In the genomic region with DNA sequence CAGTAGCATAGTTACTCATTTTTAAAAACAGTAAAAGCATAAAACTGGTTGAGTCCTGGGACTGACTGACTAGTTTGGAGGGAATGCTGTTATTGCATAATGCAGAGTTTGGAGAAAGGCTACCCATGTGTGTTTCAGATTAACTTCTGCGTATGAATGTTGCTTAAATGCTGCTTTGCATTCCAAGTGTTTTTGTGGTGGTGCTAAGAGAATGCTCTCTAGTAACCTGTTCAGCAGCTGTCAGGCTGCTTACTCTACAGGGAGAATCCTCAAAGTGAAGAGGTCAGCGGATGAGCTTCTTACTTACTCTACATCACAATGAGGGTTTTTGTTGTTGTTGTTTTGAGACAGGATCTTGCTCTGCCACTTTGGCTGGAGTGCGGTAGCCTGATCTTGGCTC, we compare ENCODE assay signal across 11 cellular contexts. TPM values are rescaled to one million over a fixed set of nuclear protein-coding genes. Genes with fewer than 3 reads are reported as not detected.
DNase-seq lines count a peak whose midpoint lies in the region; ATAC-seq and TF ChIP-seq lines count a peak whose summit lies in the region.
"Had no signal": no experiment of that assay in that cellular context is flagged by ENCODE, and none has a peak within 500 bp of the region (broad histone marks: within the 10 kb centered on the region; RNA-seq: fewer than 3 reads in every experiment).

No MANE protein-coding gene starts in this region.

- H3K4me1 ChIP-seq in adipocyte (ENCODE audit: control insufficient read depth, insufficient read depth, low read length) (peaks cover 52% of the 10 kb centered on the region), right cardiac atrium (ENCODE audit: control insufficient read depth, insufficient read depth, low read length) (peaks cover 17% of the 10 kb centered on the region)

- H3K27ac ChIP-seq in right cardiac atrium (ENCODE audit: low read length) (peak overlapping the region; percentile 48), WERI-Rb-1 (no peak overlapping the region)
- H3K27ac ChIP-seq: cardiac muscle cell had no signal

- 56% methylated on average over 3 of the region's 3 CpGs for WGBS in right cardiac atrium

- intact Hi-C loops in right cardiac atrium (cut with DNase I), result no loop called here

- no peak for ATAC-seq in activated CD8-positive, alpha-beta memory T cell treated with anti-CD3 and anti-CD28 coated beads, Interleukin-2, amount 10 ng/mL, durations not matched to agents 7 days and 5 days
- peak in 1 of 2 donors; percentile 4 for ATAC-seq in right cardiac atrium
- no peak for ATAC-seq in GM21515 (IDR thresholded peaks at IDR 0.05; ENCODE audit: unreplicated experiment)
- ATAC-seq: activated CD4-positive, CD25-positive, alpha-beta regulatory T cell treated with anti-CD3 and anti-CD28 coated beads, Interleukin-2, amount 50 U/mL, for 24 hours; left colon had no signal

- H3K4me1 Mint-ChIP-seq in activated CD8-positive, alpha-beta memory T cell treated with anti-CD3 and anti-CD28 coated beads, Interleukin-2, amount 10 ng/mL, durations not matched to agents 7 days and 5 days, result peaks cover 60% of the 10 kb centered on the region

- peak overlapping the region; percentile 9 for H3K27ac Mint-ChIP-seq in activated CD8-positive, alpha-beta memory T cell treated with anti-CD3 and anti-CD28 coated beads, Interleukin-2, amount 10 ng/mL, durations not matched to agents 7 days and 5 days

- H3K36me3 ChIP-seq in adipocyte (ENCODE audit: control insufficient read depth, insufficient read depth, low read length, severe bottlenecking) (peaks cover 31% of the 10 kb centered on the region), WERI-Rb-1 (peaks cover 53% of the 10 kb centered on the region)

- H3K4me3 Mint-ChIP-seq in activated CD8-positive, alpha-beta memory T cell treated with anti-CD3 and anti-CD28 coated beads, Interleukin-2, amount 10 ng/mL, durations not matched to agents 7 days and 5 days, result no peak overlapping the region

- peaks cover 43% of the 10 kb centered on the region for H3K36me3 Mint-ChIP-seq in activated CD8-positive, alpha-beta memory T cell treated with anti-CD3 and anti-CD28 coated beads, Interleukin-2, amount 10 ng/mL, durations not matched to agents 7 days and 5 days

- no peaks in the 10 kb centered on the region for H3K9me3 Mint-ChIP-seq in activated CD8-positive, alpha-beta memory T cell treated with anti-CD3 and anti-CD28 coated beads, Interleukin-2, amount 10 ng/mL, durations not matched to agents 7 days and 5 days (ENCODE audit: low read depth)

- H3K4me3 ChIP-seq in adipocyte (ENCODE audit: low read length), result peak overlapping the region; percentile 23
- H3K4me3 ChIP-seq in right cardiac atrium (ENCODE audit: low read length), result no peak overlapping the region
- no peak overlapping the region for H3K4me3 ChIP-seq in WERI-Rb-1 (ENCODE audit: low read depth, low read length)
- H3K4me3 ChIP-seq: cardiac muscle cell had no signal

- H3K27me3 Mint-ChIP-seq in activated CD8-positive, alpha-beta memory T cell treated with anti-CD3 and anti-CD28 coated beads, Interleukin-2, amount 10 ng/mL, durations not matched to agents 7 days and 5 days, result no peaks in the 10 kb centered on the region

- no peak for TF ChIP-seq CTCF in WERI-Rb-1 (IDR thresholded peaks at IDR 0.05; ENCODE audit: low read depth, low read length)

- no peak overlapping the region for H3K9ac ChIP-seq in adipocyte (ENCODE audit: low read length)

- DNase-seq in activated CD8-positive, alpha-beta memory T cell treated with anti-CD3 and anti-CD28 coated beads, Interleukin-2, amount 10 ng/mL, durations not matched to agents 7 days and 5 days, result no peak
- no peak for DNase-seq in activated CD8-positive, alpha-beta memory T cell treated with anti-CD3 and anti-CD28 coated beads, Interleukin-2, amount 50 U/mL, for 48 hours
- DNase-seq in adipocyte (ENCODE audit: low read depth), result peak; percentile 96
- no peak for DNase-seq in right cardiac atrium
- peak; percentile 94 for DNase-seq in stromal cell of bone marrow (ENCODE audit: low read depth)
- DNase-seq in stimulated activated CD4-positive, alpha-beta T cell treated with anti-CD3 and anti-CD28 coated beads, Interleukin-2, amount 100 ng/mL, for 24 hours, result no peak
- DNase-seq in WERI-Rb-1, result no peak
- DNase-seq: left colon had no signal

- CTCF ChIA-PET in activated CD8-positive, alpha-beta memory T cell treated with anti-CD3 and anti-CD28 coated beads, Interleukin-2, amount 10 ng/mL, durations not matched to agents 7 days and 5 days (lab: Charles Lee), result interaction anchor here (0.8 to 1.6 kb wide), 4 partner anchors 11 to 25 kb away, joined by 3 to 7 read pairs (median 4); no protein-coding TSS in a partner anchor

- no peaks in the 10 kb centered on the region for H3K27me3 ChIP-seq in adipocyte (replicated peaks; ENCODE audit: control insufficient read depth, insufficient read depth, low read length)
- no peaks in the 10 kb centered on the region for H3K27me3 ChIP-seq in right cardiac atrium (ENCODE audit: control insufficient read depth, insufficient read depth)
- H3K27me3 ChIP-seq in WERI-Rb-1 (ENCODE audit: insufficient read depth, low read depth, severe bottlenecking), result no peaks in the 10 kb centered on the region
- H3K27me3 ChIP-seq: cardiac muscle cell had no signal

- no peaks in the 10 kb centered on the region for H3K9me3 ChIP-seq in adipocyte (ENCODE audit: control insufficient read depth, low read length)
- no peaks in the 10 kb centered on the region for H3K9me3 ChIP-seq in right cardiac atrium (ENCODE audit: control insufficient read depth, low read length)
- H3K9me3 ChIP-seq in WERI-Rb-1 (ENCODE audit: severe bottlenecking), result no peaks in the 10 kb centered on the region

RNA-seq across cellular contexts. Expression of gene DLST, which starts 4.3 kb away (rescaled TPM):
- 100 to 1,000 TPM; 106 to 119 TPM for total RNA-seq in activated CD8-positive, alpha-beta memory T cell treated with anti-CD3 and anti-CD28 coated beads, Interleukin-2, amount 10 ng/mL, durations not matched to agents 7 days and 5 days
- total RNA-seq in right cardiac atrium, result 100 to 1,000 TPM; 121 to 148 (median 144) TPM
- polyA plus RNA-seq in right cardiac atrium, result 87.6 TPM

RNA-seq across cellular contexts. Expression of gene PROX2, which starts 10.1 kb away (rescaled TPM):
- total RNA-seq in activated CD8-positive, alpha-beta memory T cell treated with anti-CD3 and anti-CD28 coated beads, Interleukin-2, amount 10 ng/mL, durations not matched to agents 7 days and 5 days, result under 1 TPM; 0.21 to 0.44 TPM
- not detected for total RNA-seq in right cardiac atrium
- not detected for polyA plus RNA-seq in right cardiac atrium
- total RNA-seq: cardiac muscle cell, left colon had no signal

RNA-seq across cellular contexts. Expression of gene RPS6KL1, which starts 37.1 kb away (rescaled TPM):
- 1 to 10 TPM; 2.5 to 3.6 TPM for total RNA-seq in activated CD8-positive, alpha-beta memory T cell treated with anti-CD3 and anti-CD28 coated beads, Interleukin-2, amount 10 ng/mL, durations not matched to agents 7 days and 5 days
- 10 to 100 TPM; 13.9 to 20.7 (median 17.3) TPM for total RNA-seq in right cardiac atrium
- 10.5 TPM for polyA plus RNA-seq in right cardiac atrium

Comparison
In these comparisons a context has a peak if more than half of its experiments do, and no peak if none do; other contexts are left out.
1. DNase-seq: peak in adipocyte (single experiment) and stromal cell of bone marrow (single experiment); none in activated CD8-positive, alpha-beta memory T cell treated with anti-CD3 and anti-CD28 coated beads, Interleukin-2, amount 10 ng/mL, durations not matched to agents 7 days and 5 days (single experiment), activated CD8-positive, alpha-beta memory T cell treated with anti-CD3 and anti-CD28 coated beads, Interleukin-2, amount 50 U/mL, for 48 hours (single experiment), right cardiac atrium (0 of 3), stimulated activated CD4-positive, alpha-beta T cell treated with anti-CD3 and anti-CD28 coated beads, Interleukin-2, amount 100 ng/mL, for 24 hours (0 of 2) and WERI-Rb-1 (single experiment).